ENCODE assay signal across 16 cellular contexts in the genomic region with DNA sequence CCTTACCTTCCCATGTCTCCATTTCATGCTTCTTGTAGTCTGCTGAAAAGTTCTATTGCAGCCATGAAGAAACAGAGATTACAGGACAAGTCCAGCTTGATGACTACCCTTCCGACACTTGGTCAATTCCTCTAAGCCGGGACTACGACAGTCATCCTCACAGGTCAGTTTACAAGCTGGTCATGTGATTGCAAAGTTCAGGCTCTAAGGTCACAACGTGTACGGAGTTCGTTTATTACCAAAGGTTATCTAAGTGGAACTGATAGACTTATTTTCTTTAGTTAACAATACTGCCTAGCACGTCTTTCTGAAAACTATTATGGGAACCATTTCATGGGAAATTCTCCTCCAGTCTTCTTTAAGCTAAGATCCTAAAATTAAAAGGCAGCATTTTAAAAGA.
A peak's percentile ranks its signal among the peaks of the same experiment; 100 is the strongest.
DNase-seq lines count a peak whose midpoint lies in the region; ATAC-seq, FAIRE-seq and TF ChIP-seq lines count a peak whose summit lies in the region.
"Had no signal": no experiment of that assay in that cellular context is flagged by ENCODE, and none has a peak within 500 bp of the region (broad histone marks: within the 10 kb centered on the region; RNA-seq: fewer than 3 reads in every experiment).

No MANE protein-coding gene starts in this region.

- peak; percentile 95 for ATAC-seq in left lobe of liver
- no peak for ATAC-seq in activated naive CD8-positive, alpha-beta T cell treated with anti-CD3 and anti-CD28 coated beads, Interleukin-2, amount 50 U/mL, for 24 hours
- ATAC-seq: left ventricle myocardium superior had no signal

- intact Hi-C loops in colonic mucosa (cut with DNase I), result no loop called here
- intact Hi-C loops in ovary (cut with DNase I), result no loop called here

- H3K9ac ChIP-seq in colonic mucosa (ENCODE audit: low read depth in 2 of 2, low read length in 2 of 2), result no peak overlapping the region

- no peak overlapping the region for H3K27ac ChIP-seq in colonic mucosa
- no peak overlapping the region for H3K27ac ChIP-seq in small intestine (ENCODE audit: low read depth in 1 of 2, low read length in 1 of 2)
- H3K27ac ChIP-seq in ovary, result no peak overlapping the region

- no peaks in the 10 kb centered on the region for H3K36me3 ChIP-seq in colonic mucosa
- no peaks in the 10 kb centered on the region for H3K36me3 ChIP-seq in small intestine (ENCODE audit: control insufficient read depth in 2 of 2, insufficient read depth in 2 of 2, low read length in 2 of 2)
- H3K36me3 ChIP-seq in ovary, result no peaks in the 10 kb centered on the region

- no peaks in the 10 kb centered on the region for H3K27me3 ChIP-seq in colonic mucosa
- peaks cover 0 to 3% of the 10 kb centered on the region in 2 donors for H3K27me3 ChIP-seq in small intestine (ENCODE audit: control insufficient read depth in 2 of 2, insufficient read depth in 2 of 2, low read length in 2 of 2)
- H3K27me3 ChIP-seq in ovary, result no peaks in the 10 kb centered on the region

- H3K9me3 Mint-ChIP-seq in activated naive CD8-positive, alpha-beta T cell treated with anti-CD3 and anti-CD28 coated beads, Interleukin-2, amount 50 U/mL, for 24 hours, result no peaks in the 10 kb centered on the region
- H3K9me3 Mint-ChIP-seq: activated B cell treated with CpG ODN at 0.5 μM for 24 hours had no signal

- no peak for FAIRE-seq in small intestine (lab: Jason Lieb, UNC)

- H3K27ac Mint-ChIP-seq in activated naive CD8-positive, alpha-beta T cell treated with anti-CD3 and anti-CD28 coated beads, Interleukin-2, amount 50 U/mL, for 24 hours, result no peak overlapping the region
- H3K27ac Mint-ChIP-seq: activated B cell treated with CpG ODN at 0.5 μM for 24 hours had no signal

- no peak overlapping the region for H3K4me3 Mint-ChIP-seq in activated naive CD8-positive, alpha-beta T cell treated with anti-CD3 and anti-CD28 coated beads, Interleukin-2, amount 50 U/mL, for 24 hours
- H3K4me3 Mint-ChIP-seq: activated B cell treated with CpG ODN at 0.5 μM for 24 hours had no signal

- WGBS in small intestine, 3 donors, result 25 to 54% (median 30%) methylated on average over 7 of the region's 7 CpGs
- 47 to 67% (median 58%) methylated on average over 7 of the region's 7 CpGs for WGBS in ovary, 3 donors

- TF ChIP-seq CTCF in colonic mucosa (IDR thresholded peaks at IDR 0.05) (no peak), ovary (IDR thresholded peaks at IDR 0.05) (no peak)

- DNase-seq in HuH-7.5 (ENCODE audit: low spot score) (peak; percentile 75), colonic mucosa (peak; percentile 27), left lobe of liver (ENCODE audit: low spot score) (peak; percentile 72), small intestine (peak; percentile 86), NCI-H526 (lab: John Stamatoyannopoulos, UW) (no peak), ovary (no peak)
- DNase-seq in stimulated activated naive CD4-positive, alpha-beta T cell treated with Interleukin-2 at 50 U/mL for 16 hours (lab: John Stamatoyannopoulos, UW), result no peak
- no peak for DNase-seq in activated naive CD8-positive, alpha-beta T cell treated with anti-CD3 and anti-CD28 coated beads, Interleukin-2, amount 50 U/mL, for 24 hours
- DNase-seq: activated B cell treated with CpG ODN at 0.5 μM for 24 hours; activated CD8-positive, alpha-beta memory T cell treated with anti-CD3 and anti-CD28 coated beads for 24 hours; AML-193; hypothalamus; left ventricle myocardium superior; NCI-H1436; NCI-H82; stimulated activated CD4-positive, alpha-beta T cell treated with anti-CD3 and anti-CD28 coated beads, Interleukin-12 subunit alpha, Interleukin-12 subunit beta, amount 100 ng/mL, for 4 hours had no signal

- H3K4me3 ChIP-seq in colonic mucosa (no peak overlapping the region), small intestine (ENCODE audit: low read depth in 1 of 2, low read length in 2 of 2) (no peak overlapping the region), ovary (no peak overlapping the region)

- TF ChIP-seq EP300 in ovary (IDR thresholded peaks at IDR 0.05), result no peak

- H3K4me1 ChIP-seq in colonic mucosa (no peaks in the 10 kb centered on the region), small intestine (ENCODE audit: control insufficient read depth in 2 of 2, insufficient read depth in 1 of 2, low read depth in 1 of 2, low read length in 1 of 2) (peaks cover 6 to 7% of the 10 kb centered on the region in 2 donors), ovary (ENCODE audit: insufficient read depth) (peaks cover 4% of the 10 kb centered on the region)

- peaks cover 11% of the 10 kb centered on the region for H3K27me3 Mint-ChIP-seq in activated naive CD8-positive, alpha-beta T cell treated with anti-CD3 and anti-CD28 coated beads, Interleukin-2, amount 50 U/mL, for 24 hours

- no peaks in the 10 kb centered on the region for H3K4me1 Mint-ChIP-seq in activated naive CD8-positive, alpha-beta T cell treated with anti-CD3 and anti-CD28 coated beads, Interleukin-2, amount 50 U/mL, for 24 hours
- H3K4me1 Mint-ChIP-seq: activated B cell treated with CpG ODN at 0.5 μM for 24 hours had no signal

- H3K9me3 ChIP-seq in colonic mucosa (no peaks in the 10 kb centered on the region), small intestine (ENCODE audit: control insufficient read depth, low read depth) (no peaks in the 10 kb centered on the region), ovary (no peaks in the 10 kb centered on the region)

- no peaks in the 10 kb centered on the region for H3K36me3 Mint-ChIP-seq in activated naive CD8-positive, alpha-beta T cell treated with anti-CD3 and anti-CD28 coated beads, Interleukin-2, amount 50 U/mL, for 24 hours (ENCODE audit: low read depth)

- no peak for TF ChIP-seq POLR2A in ovary (IDR thresholded peaks at IDR 0.05)

Comparison
In these comparisons a context has a peak if more than half of its experiments do, and no peak if none do; other contexts are left out.
1. DNase-seq: peak in HuH-7.5 (single experiment), colonic mucosa (single experiment), left lobe of liver (single experiment) and small intestine (single experiment); none in NCI-H526 (0 of 2), ovary (0 of 5), stimulated activated naive CD4-positive, alpha-beta T cell treated with Interleukin-2 at 50 U/mL for 16 hours (single experiment) and activated naive CD8-positive, alpha-beta T cell treated with anti-CD3 and anti-CD28 coated beads, Interleukin-2, amount 50 U/mL, for 24 hours (single experiment).